Comparison of ENCODE assay signal across 24 cellular contexts in genomic region chr1:20834780-20835179, GRCh38. TPM values are rescaled to one million over a fixed set of nuclear protein-coding genes. Genes with fewer than 3 reads are reported as not detected.
DNase-seq lines count a peak whose midpoint lies in the region; FAIRE-seq and TF ChIP-seq lines count a peak whose summit lies in the region.
"Had no signal": no experiment of that assay in that cellular context is flagged by ENCODE, and none has a peak within 500 bp of the region (broad histone marks: within the 10 kb centered on the region; RNA-seq: fewer than 3 reads in every experiment).

No MANE protein-coding gene starts in this region.

- H3K9me3 Mint-ChIP-seq in progenitor cell of endocrine pancreas (ENCODE audit: low read depth): peaks cover 4% of the 10 kb centered on the region
- H3K9me3 Mint-ChIP-seq: CD8-positive, alpha-beta memory T cell; GM23338 had no signal

- H3K4me1 Mint-ChIP-seq in progenitor cell of endocrine pancreas (ENCODE audit: low read depth): peaks cover 2% of the 10 kb centered on the region
- H3K4me1 Mint-ChIP-seq: CD8-positive, alpha-beta memory T cell; GM23338 had no signal

- FAIRE-seq in endometrium (lab: Jason Lieb, UNC): peak; percentile 54
- FAIRE-seq in GM12891 (lab: Jason Lieb, UNC): no peak
- FAIRE-seq: GM18507 had no signal

- TF ChIP-seq POLR2A in GM12891 (IDR thresholded peaks at IDR 0.05; ENCODE audit: low read depth, low read length): no peak
- no peak for TF ChIP-seq POLR2A in sigmoid colon (IDR thresholded peaks at IDR 0.05)

- TF ChIP-seq CTCF in progenitor cell of endocrine pancreas (IDR thresholded peaks at IDR 0.05; ENCODE audit: unreplicated experiment) (no peak), sigmoid colon (IDR thresholded peaks at IDR 0.05) (no peak)

- peaks cover 0 to 5% (median 0%) of the 10 kb centered on the region in 4 donors for H3K4me1 ChIP-seq in sigmoid colon
- H3K4me1 ChIP-seq: BE2C had no signal

- peak; percentile 21 for DNase-seq in DMS79 treated with DMSO at 0.1 percent for 48 hours (lab: John Stamatoyannopoulos, UW)
- no peak for DNase-seq in DMS79 (lab: John Stamatoyannopoulos, UW)
- peak; percentile 16 for DNase-seq in LHCN-M2 (ENCODE audit: low read depth)
- no peak for DNase-seq in progenitor cell of endocrine pancreas (ENCODE audit: low spot score, unreplicated experiment)
- no peak for DNase-seq in GM12891 (ENCODE audit: insufficient read length, low spot score)
- DNase-seq in sigmoid colon: no peak
- no peak for DNase-seq in NCI-H1417 (lab: John Stamatoyannopoulos, UW)
- DNase-seq: BE2C; CD8-positive, alpha-beta memory T cell; DMS 273 treated with DMSO at 0.1 percent for 48 hours; DND-41; NCI-H1092; NCI-H1436; NCI-H187; NCI-H2081 treated with DMSO at 0.1 percent for 48 hours; NCI-H524; NCI-H748 treated with DMSO at 0.1 percent for 48 hours; SK-N-SH had no signal

- H3K27me3 ChIP-seq in sigmoid colon: no peaks in the 10 kb centered on the region
- H3K27me3 ChIP-seq: BE2C had no signal

- no peak overlapping the region for H3K4me3 Mint-ChIP-seq in progenitor cell of endocrine pancreas (ENCODE audit: low read depth)
- H3K4me3 Mint-ChIP-seq: CD8-positive, alpha-beta memory T cell; GM23338 had no signal

- no peak for TF ChIP-seq EP300 in sigmoid colon (IDR thresholded peaks at IDR 0.05)

- peaks cover 22% of the 10 kb centered on the region for H3K36me3 Mint-ChIP-seq in progenitor cell of endocrine pancreas (ENCODE audit: insufficient read depth)

- no peak overlapping the region for H3K27ac ChIP-seq in sigmoid colon
- H3K27ac ChIP-seq: 22Rv1, HL-60 had no signal

- no peaks in the 10 kb centered on the region for H3K27me3 Mint-ChIP-seq in progenitor cell of endocrine pancreas
- H3K27me3 Mint-ChIP-seq: CD8-positive, alpha-beta memory T cell had no signal

- intact Hi-C loops in sigmoid colon (cut with DNase I): no loop called here

- H3K36me3 ChIP-seq in sigmoid colon: peaks cover 0 to 7% (median 2%) of the 10 kb centered on the region in 4 donors
- H3K36me3 ChIP-seq: BE2C had no signal

- H3K9me3 ChIP-seq in sigmoid colon: no peaks in the 10 kb centered on the region
- H3K9me3 ChIP-seq: BE2C, HAP-1, SK-N-SH had no signal

- H3K4me3 ChIP-seq in sigmoid colon: no peak overlapping the region
- H3K4me3 ChIP-seq: GM23338, HAP-1 had no signal

- H3K27ac Mint-ChIP-seq in progenitor cell of endocrine pancreas: peak overlapping the region; percentile 35
- H3K27ac Mint-ChIP-seq: CD8-positive, alpha-beta memory T cell; GM23338 had no signal

TF ChIP-seq in GM12891, 5 proteins besides CTCF, POLR2A, EP300 and RAD21:
- TF ChIP-seq SPI1 (IDR thresholded peaks at IDR 0.05; ENCODE audit: low read depth, low read length) (no peak), POU2F2 (IDR thresholded peaks at IDR 0.05; ENCODE audit: low read depth, low read length) (no peak), PAX5 (IDR thresholded peaks at IDR 0.05; ENCODE audit: insufficient read depth, low read length, severe bottlenecking) (no peak), POLR2AphosphoS5 (IDR thresholded peaks at IDR 0.05; ENCODE audit: low read depth, low read length) (no peak), TAF1 (IDR thresholded peaks at IDR 0.05; ENCODE audit: low read depth, low read length) (no peak)
TF ChIP-seq in GM12891: peak in this region for 0.

RNA-seq across cellular contexts. Expression of gene HP1BP3, which starts 47.7 kb away (rescaled TPM):
- 201 and 218 TPM in 2 replicates for total RNA-seq in LHCN-M2 (2014; rRNA removed)
- 77.4 TPM for polyA plus RNA-seq in LHCN-M2 (2012)
- total RNA-seq in progenitor cell of endocrine pancreas: 361 and 385 TPM in 2 replicates
- 84.8 TPM for polyA plus RNA-seq in GM12891 (2012; ENCODE audit: low read depth, missing spikeins)
- total RNA-seq in sigmoid colon: 100 to 1,000 TPM; 158 to 269 (median 200) TPM
- 100 to 1,000 TPM in 1 of 3 donors, 10 to 100 TPM in 2; 54.6 to 117 (median 91.3) TPM for polyA plus RNA-seq in sigmoid colon

Comparison
In these comparisons a context has a peak if more than half of its experiments do, and no peak if none do; other contexts are left out.
1. DNase-seq: peak in DMS79 treated with DMSO at 0.1 percent for 48 hours (single experiment) and LHCN-M2 (single experiment); none in DMS79 (single experiment), progenitor cell of endocrine pancreas (single experiment), GM12891 (single experiment), sigmoid colon (single experiment) and NCI-H1417 (0 of 3).